Comparison of ENCODE assay signal across 1 cellular context in the genomic region with DNA sequence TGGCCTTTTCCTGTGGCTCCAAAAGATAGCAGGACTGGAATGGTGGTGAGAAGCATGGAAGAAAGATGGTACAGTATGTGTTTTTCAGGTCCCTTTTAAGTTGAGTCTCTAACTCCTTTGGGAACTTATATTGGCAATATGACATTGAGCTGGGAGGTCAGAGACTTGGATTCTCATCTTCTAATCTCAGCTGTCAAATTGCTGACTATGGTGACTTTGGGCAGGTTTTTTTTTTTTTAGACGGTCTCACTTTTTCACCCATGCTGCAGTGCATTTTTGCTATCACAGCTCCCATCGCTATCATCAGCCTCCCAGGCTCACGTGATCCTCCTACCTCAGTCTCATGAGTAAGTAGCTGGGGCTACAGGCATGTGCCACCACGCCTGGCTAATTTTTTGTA.
TF ChIP-seq lines count a peak whose summit lies in the region.

No MANE protein-coding gene starts in this region.

TF ChIP-seq in HepG2, 621 proteins besides CTCF, POLR2A, EP300 and RAD21:
- peak; percentile 54; the same call in 1 of the 2 replicates for TF ChIP-seq MAFF (IDR thresholded peaks at IDR 0.05; ENCODE audit: low read depth, low read length)
- no peak for TF ChIP-seq SNAPC4 (CRISPR knock-in tag; IDR thresholded peaks at IDR 0.05)
- TF ChIP-seq MAFK (conservative IDR thresholded peaks at IDR 0.05 in 1 of 2, IDR thresholded peaks at IDR 0.05 in 1 of 2; ENCODE audit: low read length in 2 of 2), result peak; percentile 61 to 79; a peak in 3 of 4 replicates
- TF ChIP-seq ZNF703 (CRISPR knock-in tag; IDR thresholded peaks at IDR 0.05; ENCODE audit: borderline replicate concordance), result no peak
- TF ChIP-seq U2AF1 (optimal IDR thresholded peaks at IDR 0.05; ENCODE audit: low read depth, low read length), result no peak
- TF ChIP-seq SRF (IDR thresholded peaks at IDR 0.05; ENCODE audit: low read depth, low read length), result no peak
- TF ChIP-seq ZKSCAN8 (CRISPR knock-in tag; IDR thresholded peaks at IDR 0.05; ENCODE audit: borderline replicate concordance), result no peak
